In genomic region chr9:70411930-70412677, GRCh38 we compare ENCODE assay signal across 8 cellular contexts. TPM values are rescaled to one million over a fixed set of nuclear protein-coding genes. Genes with fewer than 3 reads are reported as not detected.
DNase-seq lines count a peak whose midpoint lies in the region; ATAC-seq and TF ChIP-seq lines count a peak whose summit lies in the region.

No MANE protein-coding gene starts in this region.

- H3K4me1 ChIP-seq in gastroesophageal sphincter, result peaks cover 6 to 53% (median 19%) of the 10 kb centered on the region in 3 donors
- H3K4me1 ChIP-seq in transverse colon, result peaks cover 19 to 61% (median 43%) of the 10 kb centered on the region in 4 donors

- H3K9me3 ChIP-seq in gastroesophageal sphincter (no peaks in the 10 kb centered on the region), transverse colon (no peaks in the 10 kb centered on the region)

- H3K27me3 ChIP-seq in gastroesophageal sphincter, result no peaks in the 10 kb centered on the region
- no peaks in the 10 kb centered on the region for H3K27me3 ChIP-seq in transverse colon

- TF ChIP-seq CTCF in GM12864 (IDR thresholded peaks at IDR 0.05; ENCODE audit: low read depth, low read length, missing control alignments) (no peak), gastroesophageal sphincter (IDR thresholded peaks at IDR 0.05) (no peak), transverse colon (IDR thresholded peaks at IDR 0.05) (no peak)

- H3K36me3 ChIP-seq in gastroesophageal sphincter, result peaks cover 0 to 11% of the 10 kb centered on the region in 2 donors
- H3K36me3 ChIP-seq in transverse colon, result no peaks in the 10 kb centered on the region

- WGBS in gastroesophageal sphincter (ENCODE audit: low coverage in 1 of 2), 2 donors, result 0 to 1% methylated on average over 3 to 20 of the region's 34 CpGs
- WGBS in transverse colon (ENCODE audit: low coverage in 1 of 2), 2 donors, result 0 to 2% methylated on average over 7 to 34 of the region's 34 CpGs

- in situ Hi-C loops in transverse colon (cut with MboI; ENCODE audit: low pct_ligation_motif_present in 1 of 4, low pct_unique_long_range_greater_than_20kb in 1 of 4, low sequenced_read_pairs in 3 of 4), result loop anchor here in 1 of 4 donors (10.0 kb wide), 1 partner anchor 73 kb away; no protein-coding TSS in a partner anchor

- DNase-seq in GM12864 (ENCODE audit: low read depth) (no peak), RPMI7951 (ENCODE audit: low read depth) (peak; percentile 91), occipital lobe (lab: John Stamatoyannopoulos, UW) (peak; percentile 60), transverse colon (peak; percentile 88), NCI-H1105 treated with DMSO at 0.1 percent for 48 hours (lab: John Stamatoyannopoulos, UW) (no peak)
- peak; percentile 49 for DNase-seq in activated gamma-delta T cell treated with anti-CD3 and anti-CD28 coated beads, Interleukin-2, amount 50 U/mL, for 16 hours (ENCODE audit: low read depth)

- H3K4me3 ChIP-seq in GM12864 (ENCODE audit: low read depth, low read length) (peak overlapping the region; percentile 59), gastroesophageal sphincter (peak overlapping the region; percentile 94 to 98), transverse colon (peak overlapping the region; percentile 89 to 96 (median 92))

- peak; percentile 20 for ATAC-seq in HG02840 (IDR thresholded peaks at IDR 0.05; ENCODE audit: low FRiP score, unreplicated experiment)
- peak; percentile 2 for ATAC-seq in gastroesophageal sphincter

- TF ChIP-seq EP300 in gastroesophageal sphincter (IDR thresholded peaks at IDR 0.05), result no peak
- TF ChIP-seq EP300 in transverse colon (IDR thresholded peaks at IDR 0.05; ENCODE audit: low read depth), result no peak

- peak overlapping the region; percentile 100 for H3K27ac ChIP-seq in gastroesophageal sphincter
- peak overlapping the region; percentile 99 to 100 (median 100) for H3K27ac ChIP-seq in transverse colon

- intact Hi-C loops in transverse colon (cut with DNase I; ENCODE audit: low total_unique reads), result loop anchor here (10.0 kb wide), 3 partner anchors 367 to 1953 kb away; partner anchors contain the start of genes MAMDC2 and ZFAND5

- TF ChIP-seq POLR2A in gastroesophageal sphincter (IDR thresholded peaks at IDR 0.05), result peak; percentile 11 to 55
- peak; percentile 93 for TF ChIP-seq POLR2A in transverse colon (IDR thresholded peaks at IDR 0.05)

RNA-seq across cellular contexts. Expression of gene KLF9, which starts 2.4 kb away (rescaled TPM):
- total RNA-seq in RPMI7951 (2014; rRNA removed; shearing (Covaris generic)), result 14.9 and 18.1 TPM in 2 replicates
- total RNA-seq in gastroesophageal sphincter (100 to 1,000 TPM; 117 to 224 (median 154) TPM), occipital lobe (16.8 TPM), transverse colon (100 to 1,000 TPM in 1 of 4 donors, 10 to 100 TPM in 3; 60.3 to 111 (median 82.9) TPM)

Comparison
In these comparisons a context has a peak if more than half of its experiments do, and no peak if none do; other contexts are left out.
1. DNase-seq: peak in RPMI7951 (single experiment), activated gamma-delta T cell treated with anti-CD3 and anti-CD28 coated beads, Interleukin-2, amount 50 U/mL, for 16 hours (single experiment), occipital lobe (single experiment) and transverse colon (single experiment); none in GM12864 (single experiment) and NCI-H1105 treated with DMSO at 0.1 percent for 48 hours (single experiment).
2. Peak in every context shown above with its lines, with median percentiles within 50 percentile points of each other: H3K4me3 ChIP-seq.